8 cellular contexts compared by ENCODE assay signal in the genomic region with DNA sequence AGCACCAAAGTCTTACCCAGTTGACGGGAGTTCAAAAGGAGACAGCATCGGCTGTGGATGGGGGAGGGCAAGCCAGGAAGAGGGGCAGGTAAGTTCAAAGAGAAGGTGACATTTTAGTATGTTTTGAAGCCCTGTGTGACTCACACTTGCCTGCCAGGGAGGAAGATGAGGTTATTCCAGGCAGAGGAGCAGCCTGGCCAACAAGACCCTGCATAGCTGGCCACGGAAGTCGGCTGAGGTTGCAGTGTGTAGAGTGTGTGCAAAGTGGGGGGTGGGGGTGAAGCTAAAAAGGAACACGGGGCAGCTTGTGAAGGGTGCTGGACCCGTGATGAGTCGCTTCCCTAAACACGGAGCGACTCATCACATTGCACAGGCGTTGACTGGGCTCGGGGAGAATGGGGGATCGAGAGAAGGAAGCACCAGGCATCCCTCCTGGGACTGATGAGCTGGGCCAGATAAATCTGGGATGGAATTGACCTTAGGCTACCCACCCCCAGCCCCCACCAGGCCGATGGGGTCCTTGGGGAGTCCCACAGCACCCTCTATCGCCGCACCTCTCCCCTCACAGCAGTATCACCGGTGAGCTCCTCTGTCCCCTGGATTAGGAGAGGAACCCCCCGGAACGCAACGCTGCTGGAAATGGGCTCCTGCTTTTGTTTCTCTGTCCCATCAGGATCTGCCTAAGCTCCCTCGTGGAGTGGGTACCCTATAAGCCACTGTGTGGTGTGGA.
DNase-seq lines count a peak whose midpoint lies in the region; ATAC-seq lines count a peak whose summit lies in the region.

No MANE protein-coding gene starts in this region.

- no peak overlapping the region for H3K4ac ChIP-seq in neuronal stem cell (ENCODE audit: low read length)

- DNase-seq in SW480 (ENCODE audit: low spot score) (peak; percentile 86), memory B cell (ENCODE audit: low spot score in 2 of 2) (no peak), OCI-M2 (lab: John Stamatoyannopoulos, UW; ENCODE audit: unreplicated experiment) (no peak), neuronal stem cell (ENCODE audit: low spot score) (no peak), DMS153 treated with DMSO at 0.1 percent for 48 hours (lab: John Stamatoyannopoulos, UW; ENCODE audit: unreplicated experiment) (no peak)
- DNase-seq in activated T-cell treated with anti-CD3 and anti-CD28 coated beads, Interleukin-2, amount 50 U/mL, for 24 hours, result peak; percentile 79
- peak; percentile 59 to 72 (median 68) for DNase-seq in stimulated activated naive CD4-positive, alpha-beta T cell (lab: John Stamatoyannopoulos, UW)

- H3K27me3 ChIP-seq in neuronal stem cell (ENCODE audit: control insufficient read depth in 3 of 3, insufficient read depth in 3 of 3, low read depth in 1 of 3, low read length in 3 of 3), result no peaks in the 10 kb centered on the region

- H3K9me3 Mint-ChIP-seq in activated T-cell treated with anti-CD3 and anti-CD28 coated beads, Interleukin-2, amount 50 U/mL, for 24 hours, result no peaks in the 10 kb centered on the region
- H3K9me3 Mint-ChIP-seq in memory B cell, result no peaks in the 10 kb centered on the region

- WGBS in neuronal stem cell (ENCODE audit: extremely low coverage in 2 of 2, insufficient read length in 2 of 2, insufficient replicate concordance in 1 of 2), 2 donors, result no CpG with 5 or more reads among the region's 20 CpGs

- no peak overlapping the region for H3K23ac ChIP-seq in neuronal stem cell (ENCODE audit: low read depth, low read length, poor library complexity)

- H3K14ac ChIP-seq in neuronal stem cell (ENCODE audit: low read length), result no peak overlapping the region

- ATAC-seq in memory B cell (ENCODE audit: low read depth) (no peak), GM21526 (IDR thresholded peaks at IDR 0.05; ENCODE audit: low FRiP score, unreplicated experiment) (no peak)

- peak overlapping the region; percentile 57 for H3K4me3 Mint-ChIP-seq in activated T-cell treated with anti-CD3 and anti-CD28 coated beads, Interleukin-2, amount 50 U/mL, for 24 hours
- H3K4me3 Mint-ChIP-seq in memory B cell, result no peak overlapping the region

- H3K18ac ChIP-seq in neuronal stem cell (ENCODE audit: low read length), result no peak overlapping the region

- peak overlapping the region; percentile 95 for H3K27ac Mint-ChIP-seq in activated T-cell treated with anti-CD3 and anti-CD28 coated beads, Interleukin-2, amount 50 U/mL, for 24 hours
- peak overlapping the region; percentile 19 for H3K27ac Mint-ChIP-seq in memory B cell

- H3K4me3 ChIP-seq in neuronal stem cell (ENCODE audit: low read length in 2 of 2), result no peak overlapping the region

- H2BK5ac ChIP-seq in neuronal stem cell (ENCODE audit: low read length), result no peak overlapping the region

- H3K36me3 Mint-ChIP-seq in activated T-cell treated with anti-CD3 and anti-CD28 coated beads, Interleukin-2, amount 50 U/mL, for 24 hours (ENCODE audit: low read depth), result no peaks in the 10 kb centered on the region
- no peaks in the 10 kb centered on the region for H3K36me3 Mint-ChIP-seq in memory B cell

- no peaks in the 10 kb centered on the region for H3K9me3 ChIP-seq in neuronal stem cell (replicated peaks in 1 of 2; ENCODE audit: control insufficient read depth in 2 of 2, insufficient read depth in 1 of 2, low read depth in 1 of 2, low read length in 2 of 2)

- no peak overlapping the region for H3K9ac ChIP-seq in neuronal stem cell (ENCODE audit: low read depth, low read length, poor library complexity)

- no peak overlapping the region for H4K8ac ChIP-seq in neuronal stem cell (ENCODE audit: low read depth, low read length)

- H4K91ac ChIP-seq in neuronal stem cell (ENCODE audit: low read depth, low read length, poor library complexity), result no peak overlapping the region

- H3K27me3 Mint-ChIP-seq in activated T-cell treated with anti-CD3 and anti-CD28 coated beads, Interleukin-2, amount 50 U/mL, for 24 hours, result no peaks in the 10 kb centered on the region
- H3K27me3 Mint-ChIP-seq in memory B cell, result no peaks in the 10 kb centered on the region

- no peaks in the 10 kb centered on the region for H3K36me3 ChIP-seq in neuronal stem cell (replicated peaks in 1 of 2; ENCODE audit: control insufficient read depth in 2 of 2, insufficient read depth in 2 of 2, low read length in 2 of 2)

- H3K4me2 ChIP-seq in neuronal stem cell (ENCODE audit: insufficient read depth, low read length, poor library complexity, severe bottlenecking), result no peak overlapping the region

- H2AK5ac ChIP-seq in neuronal stem cell (ENCODE audit: low read depth, low read length), result no peak overlapping the region

- H3K4me1 ChIP-seq in neuronal stem cell (ENCODE audit: control insufficient read depth in 2 of 2, insufficient read depth in 1 of 2, low read depth in 1 of 2, low read length in 2 of 2), result no peaks in the 10 kb centered on the region

- H3K27ac ChIP-seq in neuronal stem cell (replicated peaks; ENCODE audit: low read length), result no peak overlapping the region

- H2AFZ ChIP-seq in neuronal stem cell (ENCODE audit: low read length), result no peak overlapping the region

- no peak overlapping the region for H2BK120ac ChIP-seq in neuronal stem cell (ENCODE audit: low read depth, low read length)

- H3K79me1 ChIP-seq in neuronal stem cell (ENCODE audit: low read depth, low read length), result no peaks in the 10 kb centered on the region

- no peak overlapping the region for H2BK15ac ChIP-seq in neuronal stem cell (ENCODE audit: low read length)

- H3K4me1 Mint-ChIP-seq in activated T-cell treated with anti-CD3 and anti-CD28 coated beads, Interleukin-2, amount 50 U/mL, for 24 hours (ENCODE audit: low read depth), result peaks cover 98% of the 10 kb centered on the region
- peaks cover 22% of the 10 kb centered on the region for H3K4me1 Mint-ChIP-seq in memory B cell

- H2BK12ac ChIP-seq in neuronal stem cell (ENCODE audit: low read length), result no peak overlapping the region

Comparison
In these comparisons a context has a peak if more than half of its experiments do, and no peak if none do; other contexts are left out.
1. DNase-seq: peak in SW480 (single experiment), activated T-cell treated with anti-CD3 and anti-CD28 coated beads, Interleukin-2, amount 50 U/mL, for 24 hours (single experiment) and stimulated activated naive CD4-positive, alpha-beta T cell (6 of 6); none in memory B cell (0 of 2), OCI-M2 (single experiment), neuronal stem cell (single experiment) and DMS153 treated with DMSO at 0.1 percent for 48 hours (single experiment).